ENCODE assay signal across 28 cellular contexts in the genomic region with DNA sequence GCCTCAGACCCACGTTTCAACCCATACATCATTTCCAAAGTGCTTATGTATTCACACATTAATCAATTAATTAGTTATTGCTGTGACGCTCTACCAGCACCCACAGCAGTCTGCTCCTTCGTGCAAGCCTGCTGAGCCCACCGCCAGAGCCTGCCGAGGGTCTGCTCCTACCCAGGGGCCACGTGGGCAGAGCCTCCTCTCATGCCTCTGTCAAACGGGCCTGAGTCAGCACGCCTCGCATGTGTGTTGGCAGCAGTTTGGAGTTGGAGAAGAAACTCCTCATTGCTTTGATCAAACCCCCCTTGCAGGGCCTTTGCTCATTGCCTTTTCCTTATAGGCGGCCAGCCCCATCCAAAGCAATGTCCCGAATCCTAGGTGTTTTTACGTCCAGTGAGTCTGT.
"Had no signal": no experiment of that assay in that cellular context is flagged by ENCODE, and none has a peak within 500 bp of the region (broad histone marks: within the 10 kb centered on the region; RNA-seq: fewer than 3 reads in every experiment).

No MANE protein-coding gene starts in this region.

- H3K4me1 Mint-ChIP-seq: activated naive CD8-positive, alpha-beta T cell treated with anti-CD3 and anti-CD28 coated beads, Interleukin-2, amount 50 U/mL, for 24 hours; endodermal cell had no signal

- H3K9me3 Mint-ChIP-seq: activated naive CD8-positive, alpha-beta T cell treated with anti-CD3 and anti-CD28 coated beads for 36 hours; activated naive CD8-positive, alpha-beta T cell treated with anti-CD3 and anti-CD28 coated beads, Interleukin-2, amount 50 U/mL, for 24 hours; activated T-cell treated with anti-CD3 and anti-CD28 coated beads, Interleukin-2, amount 50 U/mL, for 72 hours had no signal

- DNase-seq: activated CD4-positive, alpha-beta memory T cell treated with anti-CD3 and anti-CD28 coated beads for 36 hours; activated CD4-positive, alpha-beta T cell treated with anti-CD3 and anti-CD28 coated beads for 36 hours; activated CD4-positive, alpha-beta T cell treated with anti-CD3 and anti-CD28 coated beads, Interleukin-2, amount 10 ng/mL, durations not matched to agents 24 days and 14 days; activated CD4-positive, CD25-positive, alpha-beta regulatory T cell; activated CD4-positive, CD25-positive, alpha-beta regulatory T cell treated with anti-CD3 and anti-CD28 coated beads, Interleukin-2, amount 50 U/mL, for 72 hours; activated CD8-positive, alpha-beta memory T cell treated with anti-CD3 and anti-CD28 coated beads, Interleukin-2, amount 50 U/mL, for 48 hours; activated CD8-positive, alpha-beta T cell treated with anti-CD3 and anti-CD28 coated beads, Interleukin-2, amount 10 ng/mL, durations not matched to agents 7 days and 5 days; activated gamma-delta T cell; activated naive CD4-positive, alpha-beta T cell; activated naive CD4-positive, alpha-beta T cell treated with anti-CD3 and anti-CD28 coated beads, Interleukin-2, amount 50 U/mL, for 16 hours; activated naive CD8-positive, alpha-beta T cell treated with anti-CD3 and anti-CD28 coated beads for 36 hours; activated naive CD8-positive, alpha-beta T cell treated with anti-CD3 and anti-CD28 coated beads, Interleukin-2, amount 50 U/mL, for 24 hours; activated T-cell treated with anti-CD3 and anti-CD28 coated beads for 4 hours; activated T-cell treated with anti-CD3 and anti-CD28 coated beads, Interleukin-2, amount 50 U/mL, for 24 hours; activated T-cell treated with anti-CD3 and anti-CD28 coated beads, Interleukin-2, amount 50 U/mL, for 72 hours; amygdala; aorta; body of pancreas; central memory CD4-positive, alpha-beta T cell; cerebellar nuclear complex; colonic mucosa; dorsolateral prefrontal cortex; effector memory CD4-positive, alpha-beta T cell; endodermal cell; foreskin fibroblast; T-helper 2 cell had no signal

- H3K4me3 Mint-ChIP-seq: activated CD4-positive, alpha-beta memory T cell treated with anti-CD3 and anti-CD28 coated beads for 36 hours; activated CD4-positive, alpha-beta T cell treated with anti-CD3 and anti-CD28 coated beads for 36 hours; activated CD4-positive, alpha-beta T cell treated with anti-CD3 and anti-CD28 coated beads, Interleukin-2, amount 10 ng/mL, durations not matched to agents 24 days and 14 days; activated CD8-positive, alpha-beta T cell treated with anti-CD3 and anti-CD28 coated beads, Interleukin-2, amount 10 ng/mL, durations not matched to agents 7 days and 5 days; activated naive CD8-positive, alpha-beta T cell treated with anti-CD3 and anti-CD28 coated beads for 36 hours; activated naive CD8-positive, alpha-beta T cell treated with anti-CD3 and anti-CD28 coated beads, Interleukin-2, amount 50 U/mL, for 24 hours; activated T-cell treated with anti-CD3 and anti-CD28 coated beads, Interleukin-2, amount 50 U/mL, for 24 hours; activated T-cell treated with anti-CD3 and anti-CD28 coated beads, Interleukin-2, amount 50 U/mL, for 72 hours; dendritic cell treated with granulocyte-macrophage colony-stimulating factor and Interleukin-4, amounts not matched to agents 40 ng/mL and 50 ng/mL, for 4 days; endodermal cell had no signal

- ATAC-seq: activated CD4-positive, alpha-beta T cell treated with anti-CD3 and anti-CD28 coated beads for 36 hours; activated CD8-positive, alpha-beta T cell treated with anti-CD3 and anti-CD28 coated beads, Interleukin-2, amount 10 ng/mL, durations not matched to agents 7 days and 5 days; activated naive CD8-positive, alpha-beta T cell treated with anti-CD3 and anti-CD28 coated beads, Interleukin-2, amount 50 U/mL, for 24 hours; activated T-cell treated with anti-CD3 and anti-CD28 coated beads, Interleukin-2, amount 50 U/mL, for 72 hours; body of pancreas; esophagus mucosa had no signal

- H3K27ac Mint-ChIP-seq: activated CD4-positive, alpha-beta memory T cell treated with anti-CD3 and anti-CD28 coated beads for 36 hours; activated CD4-positive, alpha-beta T cell treated with anti-CD3 and anti-CD28 coated beads for 36 hours; activated CD4-positive, alpha-beta T cell treated with anti-CD3 and anti-CD28 coated beads, Interleukin-2, amount 10 ng/mL, durations not matched to agents 24 days and 14 days; activated CD8-positive, alpha-beta T cell treated with anti-CD3 and anti-CD28 coated beads, Interleukin-2, amount 10 ng/mL, durations not matched to agents 7 days and 5 days; activated naive CD8-positive, alpha-beta T cell treated with anti-CD3 and anti-CD28 coated beads for 36 hours; activated naive CD8-positive, alpha-beta T cell treated with anti-CD3 and anti-CD28 coated beads, Interleukin-2, amount 50 U/mL, for 24 hours; activated T-cell treated with anti-CD3 and anti-CD28 coated beads, Interleukin-2, amount 50 U/mL, for 24 hours; activated T-cell treated with anti-CD3 and anti-CD28 coated beads, Interleukin-2, amount 50 U/mL, for 72 hours; dendritic cell treated with granulocyte-macrophage colony-stimulating factor and Interleukin-4, amounts not matched to agents 40 ng/mL and 50 ng/mL, for 4 days; endodermal cell had no signal

- H3K36me3 Mint-ChIP-seq: activated CD4-positive, alpha-beta memory T cell treated with anti-CD3 and anti-CD28 coated beads for 36 hours; activated naive CD8-positive, alpha-beta T cell treated with anti-CD3 and anti-CD28 coated beads for 36 hours had no signal

- H3K27me3 Mint-ChIP-seq: activated CD4-positive, alpha-beta T cell treated with anti-CD3 and anti-CD28 coated beads, Interleukin-2, amount 10 ng/mL, durations not matched to agents 24 days and 14 days; dendritic cell treated with granulocyte-macrophage colony-stimulating factor and Interleukin-4, amounts not matched to agents 40 ng/mL and 50 ng/mL, for 4 days had no signal
